ENCODE assay signal across 6 cellular contexts in genomic region chr11:69617220-69617619, GRCh38.
"Had no signal": no experiment of that assay in that cellular context is flagged by ENCODE, and none has a peak within 500 bp of the region (broad histone marks: within the 10 kb centered on the region; RNA-seq: fewer than 3 reads in every experiment).

No MANE protein-coding gene starts in this region.

- H3K4me1 ChIP-seq: HAP-1 had no signal

- DNase-seq: H7, IMR-90 had no signal

- H3K4me3 Mint-ChIP-seq: GM23338 had no signal

- H3K9me3 Mint-ChIP-seq: GM23338 had no signal

- H3K27ac Mint-ChIP-seq: GM23338 had no signal

- H2AFZ ChIP-seq: GM23338 had no signal

- H3K9me3 ChIP-seq: HAP-1 had no signal

- H3K4me3 ChIP-seq: GM23338, HAP-1, K562 had no signal

- ATAC-seq: GM23338, HCT116, K562 had no signal

- H3K36me3 ChIP-seq: HAP-1 had no signal

- H3K4me2 ChIP-seq: GM23338 had no signal
